ENCODE assay signal across 1 cellular context in genomic region chr2:64975232-64975791, GRCh38.
TF ChIP-seq lines count a peak whose summit lies in the region.

No MANE protein-coding gene starts in this region.

TF ChIP-seq in GM23338, 12 proteins besides CTCF, POLR2A, EP300 and RAD21 (continued from another document):
- TF ChIP-seq ETS1 (IDR thresholded peaks at IDR 0.05) (no peak), EZH2phosphoT487 (IDR thresholded peaks at IDR 0.05; ENCODE audit: unreplicated experiment) (no peak), ZNF331 (CRISPR knock-in tag; IDR thresholded peaks at IDR 0.05; ENCODE audit: low read depth) (no peak), REST (IDR thresholded peaks at IDR 0.05; ENCODE audit: unreplicated experiment) (no peak), POLR2AphosphoS5 (IDR thresholded peaks at IDR 0.05; ENCODE audit: low read depth) (no peak), JUNB (IDR thresholded peaks at IDR 0.05; ENCODE audit: unreplicated experiment) (no peak)
